14 cellular contexts compared by ENCODE assay signal in genomic region chr11:4480577-4481539, GRCh38. TPM values are rescaled to one million over a fixed set of nuclear protein-coding genes. Genes with fewer than 3 reads are reported as not detected.
DNase-seq lines count a peak whose midpoint lies in the region; ATAC-seq and TF ChIP-seq lines count a peak whose summit lies in the region.
"Had no signal": no experiment of that assay in that cellular context is flagged by ENCODE, and none has a peak within 500 bp of the region (broad histone marks: within the 10 kb centered on the region; RNA-seq: fewer than 3 reads in every experiment).

No MANE protein-coding gene starts in this region.

- peak overlapping the region in 3 of 59 donors; percentile 13 to 47 (median 33) for H3K27ac ChIP-seq in dorsolateral prefrontal cortex
- H3K27ac ChIP-seq: esophagus squamous epithelium, right lobe of liver, upper lobe of right lung had no signal

- H3K27ac Mint-ChIP-seq in activated CD8-positive, alpha-beta T cell treated with anti-CD3 and anti-CD28 coated beads for 36 hours, result no peak overlapping the region
- H3K27ac Mint-ChIP-seq in activated CD8-positive, alpha-beta T cell treated with anti-CD3 and anti-CD28 coated beads, Interleukin-2, amount 10 ng/mL, durations not matched to agents 7 days and 5 days, result no peak overlapping the region
- no peak overlapping the region for H3K27ac Mint-ChIP-seq in stimulated activated naive B cell treated with anti-CD40 and anti-IgM and Interleukin-4, amounts not matched to agents 10 μg/mL and 1 μg/mL and 100 μg/mL, for 72 hours

- no peaks in the 10 kb centered on the region for H3K36me3 Mint-ChIP-seq in activated CD8-positive, alpha-beta T cell treated with anti-CD3 and anti-CD28 coated beads for 36 hours (ENCODE audit: low read depth)
- H3K36me3 Mint-ChIP-seq in activated CD8-positive, alpha-beta T cell treated with anti-CD3 and anti-CD28 coated beads, Interleukin-2, amount 10 ng/mL, durations not matched to agents 7 days and 5 days (ENCODE audit: low read depth), result no peaks in the 10 kb centered on the region
- no peaks in the 10 kb centered on the region for H3K36me3 Mint-ChIP-seq in stimulated activated naive B cell treated with anti-CD40 and anti-IgM and Interleukin-4, amounts not matched to agents 10 μg/mL and 1 μg/mL and 100 μg/mL, for 72 hours

- H3K9me3 Mint-ChIP-seq in activated CD8-positive, alpha-beta T cell treated with anti-CD3 and anti-CD28 coated beads for 36 hours, result no peaks in the 10 kb centered on the region
- H3K9me3 Mint-ChIP-seq in activated CD8-positive, alpha-beta T cell treated with anti-CD3 and anti-CD28 coated beads, Interleukin-2, amount 10 ng/mL, durations not matched to agents 7 days and 5 days (ENCODE audit: insufficient read depth), result no peaks in the 10 kb centered on the region
- no peaks in the 10 kb centered on the region for H3K9me3 Mint-ChIP-seq in stimulated activated naive B cell treated with anti-CD40 and anti-IgM and Interleukin-4, amounts not matched to agents 10 μg/mL and 1 μg/mL and 100 μg/mL, for 72 hours

- intact Hi-C loops in activated CD8-positive, alpha-beta T cell treated with anti-CD3 and anti-CD28 coated beads for 36 hours (cut with micrococcal nuclease), result no loop called here
- intact Hi-C loops in dorsolateral prefrontal cortex (cut with DNase I), result no loop called here

- peaks cover 9% of the 10 kb centered on the region for H3K27me3 Mint-ChIP-seq in activated CD8-positive, alpha-beta T cell treated with anti-CD3 and anti-CD28 coated beads for 36 hours
- no peaks in the 10 kb centered on the region for H3K27me3 Mint-ChIP-seq in activated CD8-positive, alpha-beta T cell treated with anti-CD3 and anti-CD28 coated beads, Interleukin-2, amount 10 ng/mL, durations not matched to agents 7 days and 5 days (ENCODE audit: low read depth)
- peaks cover 0 to 7% of the 10 kb centered on the region in 2 donors for H3K27me3 Mint-ChIP-seq in stimulated activated naive B cell treated with anti-CD40 and anti-IgM and Interleukin-4, amounts not matched to agents 10 μg/mL and 1 μg/mL and 100 μg/mL, for 72 hours

- no peaks in the 10 kb centered on the region for H3K27me3 ChIP-seq in dorsolateral prefrontal cortex
- H3K27me3 ChIP-seq: esophagus squamous epithelium, right lobe of liver, upper lobe of right lung had no signal

- POLR2A ChIA-PET in activated CD8-positive, alpha-beta T cell treated with anti-CD3 and anti-CD28 coated beads for 36 hours (lab: Charles Lee), result no interaction called here
- POLR2A ChIA-PET in activated CD8-positive, alpha-beta T cell treated with anti-CD3 and anti-CD28 coated beads, Interleukin-2, amount 10 ng/mL, durations not matched to agents 7 days and 5 days (lab: Charles Lee), result no interaction called here

- no peak for TF ChIP-seq CTCF in activated CD8-positive, alpha-beta T cell treated with anti-CD3 and anti-CD28 coated beads for 36 hours (IDR thresholded peaks at IDR 0.05)
- no peak for TF ChIP-seq CTCF in dorsolateral prefrontal cortex (IDR thresholded peaks at IDR 0.05 in 54 of 56, conservative IDR thresholded peaks at IDR 0.05 in 2 of 56; ENCODE audit: low read depth in 1 of 56, partially characterized antibody in 56 of 56)

- no peak overlapping the region for H3K4me3 Mint-ChIP-seq in activated CD8-positive, alpha-beta T cell treated with anti-CD3 and anti-CD28 coated beads for 36 hours
- no peak overlapping the region for H3K4me3 Mint-ChIP-seq in activated CD8-positive, alpha-beta T cell treated with anti-CD3 and anti-CD28 coated beads, Interleukin-2, amount 10 ng/mL, durations not matched to agents 7 days and 5 days
- no peak overlapping the region for H3K4me3 Mint-ChIP-seq in stimulated activated naive B cell treated with anti-CD40 and anti-IgM and Interleukin-4, amounts not matched to agents 10 μg/mL and 1 μg/mL and 100 μg/mL, for 72 hours

- peak; percentile 26 for DNase-seq in activated CD8-positive, alpha-beta T cell treated with anti-CD3 and anti-CD28 coated beads for 36 hours
- no peak for DNase-seq in activated CD8-positive, alpha-beta T cell treated with anti-CD3 and anti-CD28 coated beads, Interleukin-2, amount 10 ng/mL, durations not matched to agents 7 days and 5 days
- DNase-seq in Kasumi-1 (lab: John Stamatoyannopoulos, UW) (peak; percentile 44 to 57), dedifferentiated amniotic fluid mesenchymal stem cell (ENCODE audit: extremely low spot score) (peak; percentile 16), pulmonary artery endothelial cell (ENCODE audit: low read depth, low spot score) (peak; percentile 19), anterior cingulate cortex (lab: John Stamatoyannopoulos, UW) (no peak), dorsolateral prefrontal cortex (no peak)
- no peak for DNase-seq in stimulated activated naive B cell treated with anti-CD40 and anti-IgM and Interleukin-4, amounts not matched to agents 10 μg/mL and 1 μg/mL and 100 μg/mL, for 72 hours
- DNase-seq: DMS153, esophagus squamous epithelium, NCI-H2081, right lobe of liver, upper lobe of right lung had no signal

- peak; percentile 24 for ATAC-seq in activated CD8-positive, alpha-beta T cell treated with anti-CD3 and anti-CD28 coated beads for 36 hours
- ATAC-seq in activated CD8-positive, alpha-beta T cell treated with anti-CD3 and anti-CD28 coated beads, Interleukin-2, amount 10 ng/mL, durations not matched to agents 7 days and 5 days, result no peak
- no peak for ATAC-seq in stimulated activated naive B cell treated with anti-CD40 and anti-IgM and Interleukin-4, amounts not matched to agents 10 μg/mL and 1 μg/mL and 100 μg/mL, for 72 hours (replicated peaks)
- ATAC-seq: right lobe of liver, upper lobe of right lung had no signal

- peaks cover 10% of the 10 kb centered on the region for H3K4me1 Mint-ChIP-seq in activated CD8-positive, alpha-beta T cell treated with anti-CD3 and anti-CD28 coated beads for 36 hours (ENCODE audit: low read depth)
- H3K4me1 Mint-ChIP-seq in activated CD8-positive, alpha-beta T cell treated with anti-CD3 and anti-CD28 coated beads, Interleukin-2, amount 10 ng/mL, durations not matched to agents 7 days and 5 days (ENCODE audit: low read depth), result no peaks in the 10 kb centered on the region
- H3K4me1 Mint-ChIP-seq in stimulated activated naive B cell treated with anti-CD40 and anti-IgM and Interleukin-4, amounts not matched to agents 10 μg/mL and 1 μg/mL and 100 μg/mL, for 72 hours, result no peaks in the 10 kb centered on the region

- H3K4me3 ChIP-seq in dorsolateral prefrontal cortex, result no peak overlapping the region
- H3K4me3 ChIP-seq: esophagus squamous epithelium, right lobe of liver, upper lobe of right lung had no signal

- CTCF ChIA-PET in activated CD8-positive, alpha-beta T cell treated with anti-CD3 and anti-CD28 coated beads for 36 hours (lab: Charles Lee), result interaction anchor here (1.5 kb wide), 1 partner anchor 294 kb away, joined by 3 read pairs; no protein-coding TSS in a partner anchor
- CTCF ChIA-PET in activated CD8-positive, alpha-beta T cell treated with anti-CD3 and anti-CD28 coated beads, Interleukin-2, amount 10 ng/mL, durations not matched to agents 7 days and 5 days (lab: Charles Lee), result interaction anchor here (0.9 kb wide), 1 partner anchor 11 kb away, joined by 3 read pairs; no protein-coding TSS in a partner anchor

RNA-seq across cellular contexts. Expression of gene OR52K1, which starts 1.6 kb away (rescaled TPM):
- total RNA-seq in activated CD8-positive, alpha-beta T cell treated with anti-CD3 and anti-CD28 coated beads for 36 hours, result not detected
- total RNA-seq in activated CD8-positive, alpha-beta T cell treated with anti-CD3 and anti-CD28 coated beads, Interleukin-2, amount 10 ng/mL, durations not matched to agents 7 days and 5 days, result not detected
- not detected in 2 replicates for total RNA-seq in pulmonary artery endothelial cell
- total RNA-seq in dorsolateral prefrontal cortex, result under 1 TPM in 55 of 120 experiments, not detected in 65; 0.07 to 0.96 (median 0.17) TPM
- total RNA-seq: esophagus squamous epithelium; T-helper 2 cell treated with Interferon-gamma antibody and Interleukin-4, amounts not matched to agents 100 ng/mL and 5 ng/mL, for 36 hours had no signal

RNA-seq across cellular contexts. Expression of gene OR52K2, which starts 31.8 kb away (rescaled TPM):
- not detected for total RNA-seq in activated CD8-positive, alpha-beta T cell treated with anti-CD3 and anti-CD28 coated beads for 36 hours
- not detected for total RNA-seq in activated CD8-positive, alpha-beta T cell treated with anti-CD3 and anti-CD28 coated beads, Interleukin-2, amount 10 ng/mL, durations not matched to agents 7 days and 5 days
- total RNA-seq in pulmonary artery endothelial cell (not detected in 2 replicates), dorsolateral prefrontal cortex (under 1 TPM in 16 of 120 experiments, not detected in 104; 0.40 to 0.99 (median 0.57) TPM)
- total RNA-seq: esophagus squamous epithelium; right lobe of liver; T-helper 2 cell treated with Interferon-gamma antibody and Interleukin-4, amounts not matched to agents 100 ng/mL and 5 ng/mL, for 36 hours; upper lobe of right lung had no signal

Comparison
In these comparisons a context has a peak if more than half of its experiments do, and no peak if none do; other contexts are left out.
1. DNase-seq: peak in activated CD8-positive, alpha-beta T cell treated with anti-CD3 and anti-CD28 coated beads for 36 hours (single experiment), Kasumi-1 (2 of 2), dedifferentiated amniotic fluid mesenchymal stem cell (single experiment) and pulmonary artery endothelial cell (single experiment); none in activated CD8-positive, alpha-beta T cell treated with anti-CD3 and anti-CD28 coated beads, Interleukin-2, amount 10 ng/mL, durations not matched to agents 7 days and 5 days (single experiment), stimulated activated naive B cell treated with anti-CD40 and anti-IgM and Interleukin-4, amounts not matched to agents 10 μg/mL and 1 μg/mL and 100 μg/mL, for 72 hours (single experiment), anterior cingulate cortex (0 of 58) and dorsolateral prefrontal cortex (0 of 10).